In genomic region chr19:47373246-47374240, GRCh38 we compare ENCODE assay signal across 2 cellular contexts.
A peak's percentile ranks its signal among the peaks of the same experiment; 100 is the strongest.
TF ChIP-seq lines count a peak whose summit lies in the region.

No MANE protein-coding gene starts in this region.

TF ChIP-seq in A549, 52 proteins besides CTCF, POLR2A, EP300 and RAD21:
- no peak for TF ChIP-seq MAZ (IDR thresholded peaks at IDR 0.05; ENCODE audit: borderline replicate concordance, low read depth, low read length)
- peak; percentile 91 for TF ChIP-seq ZFP36 (IDR thresholded peaks at IDR 0.05; ENCODE audit: borderline replicate concordance, partially characterized antibody)
TF ChIP-seq in A549: peak in this region for 1.

TF ChIP-seq in GM12878, 131 proteins besides CTCF, POLR2A, EP300 and RAD21:
- TF ChIP-seq SRF (IDR thresholded peaks at IDR 0.05; ENCODE audit: low read depth in 2 of 2, low read length in 2 of 2), result no peak
- TF ChIP-seq STAT1 (conservative IDR thresholded peaks at IDR 0.05), result no peak
- TF ChIP-seq CHD1 (IDR thresholded peaks at IDR 0.05; ENCODE audit: low read depth, low read length), result no peak
- no peak for TF ChIP-seq CEBPZ (IDR thresholded peaks at IDR 0.05; ENCODE audit: low read depth, low read length)
- TF ChIP-seq, protein P1, sequence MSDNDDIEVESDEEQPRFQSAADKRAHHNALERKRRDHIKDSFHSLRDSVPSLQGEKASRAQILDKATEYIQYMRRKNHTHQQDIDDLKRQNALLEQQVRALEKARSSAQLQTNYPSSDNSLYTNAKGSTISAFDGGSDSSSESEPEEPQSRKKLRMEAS (IDR thresholded peaks at IDR 0.05; ENCODE audit: low read depth, low read length), result no peak
- TF ChIP-seq SREBF1 (IDR thresholded peaks at IDR 0.05; ENCODE audit: low read length), result no peak
- no peak for TF ChIP-seq CHD4 (IDR thresholded peaks at IDR 0.05)
- TF ChIP-seq RAD51 (IDR thresholded peaks at IDR 0.05), result no peak
- no peak for TF ChIP-seq RCOR1 (conservative IDR thresholded peaks at IDR 0.05; ENCODE audit: low read depth, low read length)
